Comparison of ENCODE assay signal across 33 cellular contexts in genomic region chr6:152858151-152858550, GRCh38.
"Had no signal": no experiment of that assay in that cellular context is flagged by ENCODE, and none has a peak within 500 bp of the region (broad histone marks: within the 10 kb centered on the region; RNA-seq: fewer than 3 reads in every experiment).

No MANE protein-coding gene starts in this region.

- H3K27me3 Mint-ChIP-seq: activated naive CD4-positive, alpha-beta T cell treated with anti-CD3 and anti-CD28 coated beads, Interleukin-2, amount 10 ng/mL, durations not matched to agents 7 days and 5 days; activated naive CD8-positive, alpha-beta T cell treated with anti-CD3 and anti-CD28 coated beads for 36 hours had no signal

- ATAC-seq: activated naive CD4-positive, alpha-beta T cell treated with anti-CD3 and anti-CD28 coated beads, Interleukin-2, amount 50 U/mL, for 72 hours; activated naive CD8-positive, alpha-beta T cell treated with anti-CD3 and anti-CD28 coated beads, Interleukin-2, amount 50 U/mL, for 24 hours; activated T-cell treated with anti-CD3 and anti-CD28 coated beads, Interleukin-2, amount 50 U/mL, for 4 hours; activated T-cell treated with anti-CD3 and anti-CD28 coated beads, Interleukin-2, amount 50 U/mL, for 72 hours; activated T-helper 17 cell treated with anti-CD3 and anti-CD28 coated beads, Interleukin-2, amount 50 U/mL, for 72 hours; body of pancreas had no signal

- H3K4me1 Mint-ChIP-seq: activated naive CD4-positive, alpha-beta T cell treated with anti-CD3 and anti-CD28 coated beads, Interleukin-2, amount 10 ng/mL, durations not matched to agents 7 days and 5 days; activated naive CD4-positive, alpha-beta T cell treated with anti-CD3 and anti-CD28 coated beads, Interleukin-2, amount 50 U/mL, for 24 hours; activated naive CD8-positive, alpha-beta T cell treated with anti-CD3 and anti-CD28 coated beads for 36 hours; activated naive CD8-positive, alpha-beta T cell treated with anti-CD3 and anti-CD28 coated beads, Interleukin-2, amount 10 ng/mL, durations not matched to agents 7 days and 5 days; activated naive CD8-positive, alpha-beta T cell treated with anti-CD3 and anti-CD28 coated beads, Interleukin-2, amount 50 U/mL, for 24 hours had no signal

- H3K27ac Mint-ChIP-seq: activated naive CD4-positive, alpha-beta T cell treated with anti-CD3 and anti-CD28 coated beads for 36 hours; activated naive CD4-positive, alpha-beta T cell treated with anti-CD3 and anti-CD28 coated beads, Interleukin-2, amount 10 ng/mL, durations not matched to agents 7 days and 5 days; activated naive CD4-positive, alpha-beta T cell treated with anti-CD3 and anti-CD28 coated beads, Interleukin-2, amount 50 U/mL, for 24 hours; activated naive CD4-positive, alpha-beta T cell treated with anti-CD3 and anti-CD28 coated beads, Interleukin-2, amount 50 U/mL, for 72 hours; activated naive CD8-positive, alpha-beta T cell; activated naive CD8-positive, alpha-beta T cell treated with anti-CD3 and anti-CD28 coated beads for 36 hours; activated naive CD8-positive, alpha-beta T cell treated with anti-CD3 and anti-CD28 coated beads, Interleukin-2, amount 10 ng/mL, durations not matched to agents 7 days and 5 days; activated naive CD8-positive, alpha-beta T cell treated with anti-CD3 and anti-CD28 coated beads, Interleukin-2, amount 50 U/mL, for 24 hours; activated T-cell treated with anti-CD3 and anti-CD28 coated beads, Interleukin-2, amount 50 U/mL, for 24 hours; activated T-cell treated with anti-CD3 and anti-CD28 coated beads, Interleukin-2, amount 50 U/mL, for 72 hours; activated T-helper 1 cell treated with anti-CD3 and anti-CD28 coated beads, Interleukin-12 subunit alpha, Interleukin-12 subunit beta, Interleukin-2, Interleukin-4 antibody, amounts not matched to agents 30 ng/mL and 10 ng/mL and 1 ng/mL, durations not matched to agents 14 hours and 24 hours and 36 hours; activated T-helper 17 cell treated with anti-CD3 and anti-CD28 coated beads, Interleukin-2, amount 50 U/mL, for 72 hours; activated T-helper 2 cell treated with anti-CD3 and anti-CD28 coated beads, Interferon-gamma antibody, Interleukin-2, Interleukin-4, amounts not matched to agents 10 μg/mL and 5 μg/mL and 100 μg/mL, durations not matched to agents 14 hours and 24 hours and 36 hours; brain had no signal

- H3K9me3 Mint-ChIP-seq: activated naive CD4-positive, alpha-beta T cell treated with anti-CD3 and anti-CD28 coated beads for 36 hours; activated naive CD4-positive, alpha-beta T cell treated with anti-CD3 and anti-CD28 coated beads, Interleukin-2, amount 10 ng/mL, durations not matched to agents 7 days and 5 days; activated naive CD4-positive, alpha-beta T cell treated with anti-CD3 and anti-CD28 coated beads, Interleukin-2, amount 50 U/mL, for 24 hours; activated naive CD4-positive, alpha-beta T cell treated with anti-CD3 and anti-CD28 coated beads, Interleukin-2, amount 50 U/mL, for 72 hours; activated naive CD8-positive, alpha-beta T cell treated with anti-CD3 and anti-CD28 coated beads for 36 hours; activated naive CD8-positive, alpha-beta T cell treated with anti-CD3 and anti-CD28 coated beads, Interleukin-2, amount 10 ng/mL, durations not matched to agents 7 days and 5 days; activated naive CD8-positive, alpha-beta T cell treated with anti-CD3 and anti-CD28 coated beads, Interleukin-2, amount 50 U/mL, for 24 hours; activated T-cell treated with anti-CD3 and anti-CD28 coated beads, Interleukin-2, amount 50 U/mL, for 24 hours; activated T-cell treated with anti-CD3 and anti-CD28 coated beads, Interleukin-2, amount 50 U/mL, for 4 hours; activated T-cell treated with anti-CD3 and anti-CD28 coated beads, Interleukin-2, amount 50 U/mL, for 72 hours; activated T-helper 1 cell treated with anti-CD3 and anti-CD28 coated beads, Interleukin-12 subunit alpha, Interleukin-12 subunit beta, Interleukin-2, Interleukin-4 antibody, amounts not matched to agents 30 ng/mL and 10 ng/mL and 1 ng/mL, durations not matched to agents 14 hours and 24 hours and 36 hours; activated T-helper 17 cell treated with anti-CD3 and anti-CD28 coated beads, Interleukin-2, amount 50 U/mL, for 72 hours; activated T-helper 2 cell treated with anti-CD3 and anti-CD28 coated beads, Interferon-gamma antibody, Interleukin-2, Interleukin-4, amounts not matched to agents 10 μg/mL and 5 μg/mL and 100 μg/mL, durations not matched to agents 14 hours and 24 hours and 36 hours; central memory CD8-positive, alpha-beta T cell had no signal

- H3K4me3 Mint-ChIP-seq: activated naive CD4-positive, alpha-beta T cell treated with anti-CD3 and anti-CD28 coated beads for 36 hours; activated naive CD4-positive, alpha-beta T cell treated with anti-CD3 and anti-CD28 coated beads, Interleukin-2, amount 10 ng/mL, durations not matched to agents 7 days and 5 days; activated naive CD4-positive, alpha-beta T cell treated with anti-CD3 and anti-CD28 coated beads, Interleukin-2, amount 50 U/mL, for 24 hours; activated naive CD8-positive, alpha-beta T cell; activated naive CD8-positive, alpha-beta T cell treated with anti-CD3 and anti-CD28 coated beads for 36 hours; activated naive CD8-positive, alpha-beta T cell treated with anti-CD3 and anti-CD28 coated beads, Interleukin-2, amount 10 ng/mL, durations not matched to agents 7 days and 5 days; activated naive CD8-positive, alpha-beta T cell treated with anti-CD3 and anti-CD28 coated beads, Interleukin-2, amount 50 U/mL, for 24 hours; activated T-cell treated with anti-CD3 and anti-CD28 coated beads, Interleukin-2, amount 50 U/mL, for 24 hours; activated T-cell treated with anti-CD3 and anti-CD28 coated beads, Interleukin-2, amount 50 U/mL, for 4 hours; activated T-cell treated with anti-CD3 and anti-CD28 coated beads, Interleukin-2, amount 50 U/mL, for 72 hours; activated T-helper 1 cell treated with anti-CD3 and anti-CD28 coated beads, Interleukin-12 subunit alpha, Interleukin-12 subunit beta, Interleukin-2, Interleukin-4 antibody, amounts not matched to agents 30 ng/mL and 10 ng/mL and 1 ng/mL, durations not matched to agents 14 hours and 24 hours and 36 hours; activated T-helper 17 cell treated with anti-CD3 and anti-CD28 coated beads, Interleukin-2, amount 50 U/mL, for 72 hours; brain; central memory CD8-positive, alpha-beta T cell had no signal

- H3K36me3 Mint-ChIP-seq: activated naive CD4-positive, alpha-beta T cell treated with anti-CD3 and anti-CD28 coated beads, Interleukin-2, amount 10 ng/mL, durations not matched to agents 7 days and 5 days; activated naive CD4-positive, alpha-beta T cell treated with anti-CD3 and anti-CD28 coated beads, Interleukin-2, amount 50 U/mL, for 24 hours; activated naive CD4-positive, alpha-beta T cell treated with anti-CD3 and anti-CD28 coated beads, Interleukin-2, amount 50 U/mL, for 72 hours; activated naive CD8-positive, alpha-beta T cell; activated naive CD8-positive, alpha-beta T cell treated with anti-CD3 and anti-CD28 coated beads for 36 hours; activated naive CD8-positive, alpha-beta T cell treated with anti-CD3 and anti-CD28 coated beads, Interleukin-2, amount 10 ng/mL, durations not matched to agents 7 days and 5 days; brain had no signal

- DNase-seq: activated effector memory CD4-positive, alpha-beta T cell treated with anti-CD3 and anti-CD28 coated beads, Interleukin-2, amount 50 U/mL, for 16 hours; activated effector memory CD4-positive, alpha-beta T cell treated with Interleukin-2 at 50 U/mL for 16 hours; activated gamma-delta T cell; activated gamma-delta T cell treated with Interleukin-2 at 50 U/mL for 16 hours; activated naive CD4-positive, alpha-beta T cell; activated naive CD4-positive, alpha-beta T cell treated with anti-CD3 and anti-CD28 coated beads for 36 hours; activated naive CD4-positive, alpha-beta T cell treated with anti-CD3 and anti-CD28 coated beads, Interleukin-2, amount 10 ng/mL, durations not matched to agents 7 days and 5 days; activated naive CD4-positive, alpha-beta T cell treated with anti-CD3 and anti-CD28 coated beads, Interleukin-2, amount 50 U/mL, for 16 hours; activated naive CD4-positive, alpha-beta T cell treated with Interleukin-2 at 50 U/mL for 16 hours; activated naive CD8-positive, alpha-beta T cell treated with anti-CD3 and anti-CD28 coated beads for 36 hours; activated naive CD8-positive, alpha-beta T cell treated with anti-CD3 and anti-CD28 coated beads, Interleukin-2, amount 10 ng/mL, durations not matched to agents 7 days and 5 days; activated naive CD8-positive, alpha-beta T cell treated with anti-CD3 and anti-CD28 coated beads, Interleukin-2, amount 50 U/mL, for 24 hours; activated T-cell treated with anti-CD3 and anti-CD28 coated beads, Interleukin-2, amount 50 U/mL, for 1 hour; activated T-cell treated with anti-CD3 and anti-CD28 coated beads, Interleukin-2, amount 50 U/mL, for 24 hours; activated T-cell treated with anti-CD3 and anti-CD28 coated beads, Interleukin-2, amount 50 U/mL, for 4 hours; activated T-cell treated with anti-CD3 and anti-CD28 coated beads, Interleukin-2, amount 50 U/mL, for 48 hours; activated T-cell treated with anti-CD3 and anti-CD28 coated beads, Interleukin-2, amount 50 U/mL, for 72 hours; adrenal gland; amniotic stem cell; amygdala; anterior cingulate cortex; aorta; body of pancreas; brain microvascular endothelial cell; central memory CD4-positive, alpha-beta T cell had no signal
